ENCODE assay signal across 8 cellular contexts in the genomic region with DNA sequence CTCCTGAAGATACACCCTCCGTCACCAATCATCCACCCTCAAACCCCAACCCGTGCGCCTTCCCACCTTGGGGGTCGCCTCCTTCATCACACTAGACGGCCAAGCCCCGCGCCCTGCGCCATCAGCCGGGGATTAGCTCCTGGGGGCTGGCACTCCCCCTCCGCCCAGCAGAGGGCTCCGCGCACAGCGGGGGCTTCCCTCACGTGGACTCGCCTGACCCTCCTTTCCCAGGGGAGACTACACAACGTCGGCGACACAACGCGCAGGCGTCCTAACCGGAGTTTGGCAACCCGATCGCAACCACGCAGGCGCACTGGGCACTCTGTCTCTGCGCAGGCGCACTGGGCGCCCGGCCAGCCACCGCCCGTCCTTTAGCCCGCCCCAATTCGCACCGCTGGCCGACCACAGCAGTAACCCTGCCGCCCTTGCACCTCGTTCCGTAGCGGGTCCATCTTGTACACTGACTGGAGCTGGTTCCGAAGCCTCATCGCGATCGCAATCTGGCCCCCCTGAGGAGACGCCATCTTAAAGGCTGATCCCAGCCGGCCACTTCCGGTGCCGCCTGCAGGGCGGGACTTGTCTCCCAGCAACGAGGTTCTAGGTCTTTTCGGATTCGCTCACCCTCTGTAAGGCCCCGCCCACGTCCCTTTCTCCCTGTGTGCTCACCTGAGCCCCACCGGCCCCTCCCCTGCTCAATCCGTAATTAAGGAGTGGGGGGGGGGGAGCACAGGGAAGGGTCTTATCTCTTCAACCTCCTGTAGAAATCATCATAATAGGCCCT. TPM values are rescaled to one million over a fixed set of nuclear protein-coding genes. Genes with fewer than 3 reads are reported as not detected.
DNase-seq lines count a peak whose midpoint lies in the region; ATAC-seq and TF ChIP-seq lines count a peak whose summit lies in the region.

PCGF1 (minus strand) TSS at position 551 of the 781 bp plus-strand sequence; CDS start at position 524, 27 bp downstream.

- H4K8ac ChIP-seq in trophoblast cell (ENCODE audit: low read depth, low read length): peak within 1 kb of the TSS; percentile 98

- peak within 1 kb of the TSS; percentile 74 for H3K4me3 ChIP-seq in cardiac muscle cell
- peak within 1 kb of the TSS; percentile 98 for H3K4me3 ChIP-seq in trophoblast cell (ENCODE audit: low read depth, low read length)

- peak; percentile 90 for ATAC-seq in HG02763 (IDR thresholded peaks at IDR 0.05; ENCODE audit: unreplicated experiment)
- peak; percentile 88 for ATAC-seq in activated naive CD8-positive, alpha-beta T cell treated with anti-CD3 and anti-CD28 coated beads, Interleukin-2, amount 50 U/mL, for 24 hours

- H3K23ac ChIP-seq in trophoblast cell (ENCODE audit: low read length): no peak within 1 kb of the TSS

- H3K27me3 ChIP-seq in cardiac muscle cell: peaks cover 67% of the 10 kb centered on the region
- H3K27me3 ChIP-seq in trophoblast cell (ENCODE audit: insufficient read depth, low read length): peaks cover 36% of the 10 kb centered on the region

- H3K4me1 Mint-ChIP-seq in activated naive CD8-positive, alpha-beta T cell treated with anti-CD3 and anti-CD28 coated beads, Interleukin-2, amount 50 U/mL, for 24 hours: peaks cover 58% of the 10 kb centered on the region
- peaks cover 30% of the 10 kb centered on the region for H3K4me1 Mint-ChIP-seq in type B pancreatic cell (ENCODE audit: unreplicated experiment)

- H2BK120ac ChIP-seq in trophoblast cell (ENCODE audit: insufficient read depth, low read length, poor library complexity): peak within 1 kb of the TSS; percentile 94

- H3K79me2 ChIP-seq in trophoblast cell (ENCODE audit: control insufficient read depth, insufficient read depth, low read length, poor library complexity): peaks cover 16% of the 10 kb centered on the region

- peak within 1 kb of the TSS; percentile 95 for H3K4me2 ChIP-seq in trophoblast cell (ENCODE audit: low read length)

- H4K12ac ChIP-seq in trophoblast cell (ENCODE audit: low read depth, low read length): peak within 1 kb of the TSS; percentile 93

- peak within 1 kb of the TSS; percentile 7 for H2BK12ac ChIP-seq in trophoblast cell (ENCODE audit: low read length)

- peak within 1 kb of the TSS; percentile 96 for H3K9ac ChIP-seq in trophoblast cell (ENCODE audit: low read length)

- H3K9me3 Mint-ChIP-seq in activated naive CD8-positive, alpha-beta T cell treated with anti-CD3 and anti-CD28 coated beads, Interleukin-2, amount 50 U/mL, for 24 hours: no peaks in the 10 kb centered on the region
- no peaks in the 10 kb centered on the region for H3K9me3 Mint-ChIP-seq in type B pancreatic cell

- H3K36me3 Mint-ChIP-seq in activated naive CD8-positive, alpha-beta T cell treated with anti-CD3 and anti-CD28 coated beads, Interleukin-2, amount 50 U/mL, for 24 hours (ENCODE audit: low read depth): peaks cover 31% of the 10 kb centered on the region
- H3K36me3 Mint-ChIP-seq in type B pancreatic cell: peaks cover 22% of the 10 kb centered on the region

- H3K4me3 Mint-ChIP-seq in activated naive CD8-positive, alpha-beta T cell treated with anti-CD3 and anti-CD28 coated beads, Interleukin-2, amount 50 U/mL, for 24 hours: peak within 1 kb of the TSS; percentile 99
- peak within 1 kb of the TSS; percentile 99 for H3K4me3 Mint-ChIP-seq in type B pancreatic cell

- H2BK5ac ChIP-seq in trophoblast cell (ENCODE audit: low read depth, low read length, poor library complexity): peak within 1 kb of the TSS; percentile 95

- peaks cover 27% of the 10 kb centered on the region for H3K79me1 ChIP-seq in trophoblast cell (ENCODE audit: low read length)

- H3K9me3 ChIP-seq in cardiac muscle cell (ENCODE audit: low read depth) (no peaks in the 10 kb centered on the region), trophoblast cell (ENCODE audit: insufficient read depth, low read depth, low read length) (peaks cover 2% of the 10 kb centered on the region)

- peak within 1 kb of the TSS; percentile 99 for H4K91ac ChIP-seq in trophoblast cell (ENCODE audit: low read depth, low read length)

- H3K27me3 Mint-ChIP-seq in activated naive CD8-positive, alpha-beta T cell treated with anti-CD3 and anti-CD28 coated beads, Interleukin-2, amount 50 U/mL, for 24 hours: peaks cover 52% of the 10 kb centered on the region
- H3K27me3 Mint-ChIP-seq in type B pancreatic cell: peaks cover 72% of the 10 kb centered on the region

- peak within 1 kb of the TSS; percentile 95 for H3K27ac ChIP-seq in cardiac muscle cell
- H3K27ac ChIP-seq in trophoblast cell (ENCODE audit: low read depth, low read length): peak within 1 kb of the TSS; percentile 98

- TF ChIP-seq CTCF in GM12874 (IDR thresholded peaks at IDR 0.05; ENCODE audit: insufficient read depth, low read depth, low read length): peak; percentile 79
- TF ChIP-seq CTCF in cardiac muscle cell (IDR thresholded peaks at IDR 0.05; ENCODE audit: low read depth, low read length): peak; percentile 53
- TF ChIP-seq CTCF in type B pancreatic cell (conservative IDR thresholded peaks at IDR 0.05): peak; percentile 75

- H3K36me3 ChIP-seq in cardiac muscle cell (peaks cover 4% of the 10 kb centered on the region), trophoblast cell (ENCODE audit: control insufficient read depth in 1 of 2, insufficient read depth in 2 of 2, low read length in 2 of 2) (peaks cover 8 to 11% of the 10 kb centered on the region in 2 experiments)

- H3K18ac ChIP-seq in trophoblast cell (ENCODE audit: low read length): peak within 1 kb of the TSS; percentile 97

- peak within 1 kb of the TSS; percentile 98 for H2AFZ ChIP-seq in trophoblast cell (ENCODE audit: insufficient read depth, low read length, poor library complexity)

- no CpG with 5 or more reads among the region's 56 CpGs for WGBS in trophoblast cell (ENCODE audit: extremely low coverage, insufficient coverage, insufficient read length)

- DNase-seq in NCI-H1417 treated with DMSO at 0.1 percent for 48 hours (lab: John Stamatoyannopoulos, UW) (peak; percentile 98), SW480 (ENCODE audit: low spot score) (peak; percentile 99), cardiac muscle cell (ENCODE audit: low read depth in 1 of 2, low spot score in 1 of 2) (peak; percentile 98), trophoblast cell (peak; percentile 99 to 100), type B pancreatic cell (ENCODE audit: extremely low spot score, unreplicated experiment) (peak; percentile 96)
- peak; percentile 99 for DNase-seq in activated naive CD8-positive, alpha-beta T cell treated with anti-CD3 and anti-CD28 coated beads, Interleukin-2, amount 50 U/mL, for 24 hours

- peak within 1 kb of the TSS; percentile 99 for H3K14ac ChIP-seq in trophoblast cell (ENCODE audit: low read length)

- H3K27ac Mint-ChIP-seq in activated naive CD8-positive, alpha-beta T cell treated with anti-CD3 and anti-CD28 coated beads, Interleukin-2, amount 50 U/mL, for 24 hours: peak within 1 kb of the TSS; percentile 100
- peak within 1 kb of the TSS; percentile 99 for H3K27ac Mint-ChIP-seq in type B pancreatic cell

- H2AK5ac ChIP-seq in trophoblast cell (ENCODE audit: low read length): peak within 1 kb of the TSS; percentile 80

- H3K4me1 ChIP-seq in cardiac muscle cell (ENCODE audit: low read depth) (no peaks in the 10 kb centered on the region), trophoblast cell (ENCODE audit: control insufficient read depth in 1 of 2, insufficient read depth in 2 of 2, low read length in 2 of 2) (peaks cover 19 to 20% of the 10 kb centered on the region in 2 experiments)

- H3K4ac ChIP-seq in trophoblast cell (ENCODE audit: low read depth, low read length): peak within 1 kb of the TSS; percentile 88

RNA-seq across cellular contexts. Expression of gene PCGF1, which starts in this region (rescaled TPM):
- total RNA-seq in cardiac muscle cell (7.8 and 10.9 TPM in 2 replicates), type B pancreatic cell (ENCODE audit: low replicate concordance) (30.1 and 32.8 TPM in 2 replicates)
- 14.2 and 18.9 TPM in 2 replicates for polyA plus RNA-seq in cardiac muscle cell
- 11.2 and 11.5 TPM in 2 replicates for polyA plus RNA-seq in trophoblast cell (2013)

Comparison
In these comparisons a context has a peak if more than half of its experiments do, and no peak if none do; other contexts are left out.
1. Peak in every context shown above with its lines: DNase-seq, ATAC-seq, H3K4me3 ChIP-seq and H3K27ac ChIP-seq.